ENCODE assay signal across 28 cellular contexts in genomic region chr10:45076847-45077246, GRCh38.
"Had no signal": no experiment of that assay in that cellular context is flagged by ENCODE, and none has a peak within 500 bp of the region (broad histone marks: within the 10 kb centered on the region; RNA-seq: fewer than 3 reads in every experiment).

No MANE protein-coding gene starts in this region.

- H3K4me3 Mint-ChIP-seq: activated naive CD8-positive, alpha-beta T cell; activated T-helper 1 cell treated with anti-CD3 and anti-CD28 coated beads, Interleukin-12 subunit alpha, Interleukin-12 subunit beta, Interleukin-2, Interleukin-4 antibody, amounts not matched to agents 30 ng/mL and 10 ng/mL and 1 ng/mL, durations not matched to agents 14 hours and 24 hours and 36 hours; stimulated activated naive B cell treated with anti-CD40 and anti-IgM and Interleukin-4, amounts not matched to agents 10 μg/mL and 1 μg/mL and 100 μg/mL, for 72 hours had no signal

- H3K36me3 ChIP-seq: colonic mucosa, esophagus muscularis mucosa, heart left ventricle, left ventricle myocardium inferior, pancreas, prostate gland, tibial nerve had no signal

- H3K4me1 Mint-ChIP-seq: stimulated activated naive B cell treated with anti-CD40 and anti-IgM and Interleukin-4, amounts not matched to agents 10 μg/mL and 1 μg/mL and 100 μg/mL, for 72 hours had no signal

- H3K4me1 ChIP-seq: body of pancreas, colonic mucosa, esophagus muscularis mucosa, foreskin keratinocyte, left ventricle myocardium inferior, pancreas, prostate gland, tibial nerve had no signal

- H3K27ac Mint-ChIP-seq: activated naive CD8-positive, alpha-beta T cell; activated T-helper 1 cell treated with anti-CD3 and anti-CD28 coated beads, Interleukin-12 subunit alpha, Interleukin-12 subunit beta, Interleukin-2, Interleukin-4 antibody, amounts not matched to agents 30 ng/mL and 10 ng/mL and 1 ng/mL, durations not matched to agents 14 hours and 24 hours and 36 hours; stimulated activated naive B cell treated with anti-CD40 and anti-IgM and Interleukin-4, amounts not matched to agents 10 μg/mL and 1 μg/mL and 100 μg/mL, for 72 hours had no signal

- H3K4me3 ChIP-seq: body of pancreas, colonic mucosa, dorsolateral prefrontal cortex, esophagus muscularis mucosa, heart left ventricle, left ventricle myocardium inferior, lung, pancreas, prostate gland, SK-N-MC, skin epidermis, tibial nerve had no signal

- H3K36me3 Mint-ChIP-seq: activated naive CD8-positive, alpha-beta T cell had no signal

- H3K9me3 Mint-ChIP-seq: activated T-helper 1 cell treated with anti-CD3 and anti-CD28 coated beads, Interleukin-12 subunit alpha, Interleukin-12 subunit beta, Interleukin-2, Interleukin-4 antibody, amounts not matched to agents 30 ng/mL and 10 ng/mL and 1 ng/mL, durations not matched to agents 14 hours and 24 hours and 36 hours had no signal

- H3K27ac ChIP-seq: body of pancreas, colonic mucosa, dorsolateral prefrontal cortex, esophagus muscularis mucosa, foreskin keratinocyte, heart left ventricle, left ventricle myocardium inferior, pancreas, prostate gland, SK-N-MC, skin epidermis, tibial nerve, VCaP had no signal

- H3K27me3 ChIP-seq: body of pancreas, colonic mucosa, esophagus muscularis mucosa, foreskin keratinocyte, tibial nerve had no signal

- DNase-seq: activated CD4-positive, alpha-beta T cell treated with anti-CD3 and anti-CD28 coated beads for 4 hours; activated CD4-positive, alpha-beta T cell treated with anti-CD3 and anti-CD28 coated beads, Interleukin-2, amount 50 U/mL, for 4 hours; activated T-cell treated with anti-CD3 and anti-CD28 coated beads for 4 hours; anterior cingulate cortex; body of pancreas; cerebellar nuclear complex; colonic mucosa; dorsolateral prefrontal cortex; effector memory CD4-positive, alpha-beta T cell; foreskin keratinocyte; heart left ventricle; left ventricle myocardium inferior; pancreas; retina; stimulated activated CD4-positive, alpha-beta T cell treated with anti-CD3 and anti-CD28 coated beads, Interleukin-12 subunit alpha, Interleukin-12 subunit beta, amount 100 ng/mL, for 4 hours; stimulated activated CD4-positive, alpha-beta T cell treated with anti-CD3 and anti-CD28 coated beads, Interleukin-4, amount 100 ng/mL, for 1 hour; stimulated activated naive B cell treated with anti-CD40 and anti-IgM and Interleukin-4, amounts not matched to agents 10 μg/mL and 1 μg/mL and 100 μg/mL, for 72 hours; T-helper 9 cell had no signal

- ATAC-seq: body of pancreas; foreskin keratinocyte; heart left ventricle; pancreas; sciatic nerve; stimulated activated naive B cell treated with anti-CD40 and anti-IgM and Interleukin-4, amounts not matched to agents 10 μg/mL and 1 μg/mL and 100 μg/mL, for 72 hours had no signal
